ENCODE assay signal across 8 cellular contexts in the genomic region with DNA sequence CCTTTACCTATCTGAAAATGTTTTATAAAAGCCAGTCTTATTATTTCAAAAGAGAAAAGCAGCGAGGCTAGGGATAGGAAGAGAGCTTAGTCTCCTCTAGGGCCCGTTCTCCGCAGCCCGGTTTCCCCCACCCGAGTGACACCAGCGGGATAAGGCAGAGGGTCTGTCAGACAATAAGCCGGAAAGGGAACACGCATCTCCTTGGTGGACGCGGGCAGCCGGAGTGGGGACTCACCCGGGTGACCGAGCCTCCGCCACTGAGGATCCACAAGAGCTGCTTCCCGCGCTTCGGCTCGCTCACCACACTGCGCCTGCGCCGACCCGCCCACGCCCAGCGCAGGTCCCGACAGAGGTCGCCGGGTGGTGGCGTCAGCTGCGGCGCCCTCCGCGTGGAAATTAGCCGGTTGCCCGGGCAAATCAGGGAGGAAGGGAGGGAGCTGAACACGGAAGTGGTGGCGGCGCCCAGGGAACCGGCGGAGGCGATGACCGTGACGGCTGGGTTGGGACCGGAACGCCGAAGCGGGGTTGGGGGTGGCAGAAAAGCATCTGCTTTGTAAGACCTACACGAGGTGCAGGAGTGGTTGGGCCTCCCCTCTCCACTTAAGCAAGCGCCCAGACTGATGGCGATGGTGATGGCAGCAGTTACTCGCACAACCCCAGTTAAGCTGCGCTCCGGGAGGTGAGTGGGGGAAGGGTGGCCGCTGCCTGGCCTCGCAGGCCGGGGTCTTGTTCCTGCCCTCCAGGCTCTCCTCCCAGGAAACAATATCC. TPM values are rescaled to one million over a fixed set of nuclear protein-coding genes. Genes with fewer than 3 reads are reported as not detected.
A peak's percentile ranks its signal among the peaks of the same experiment; 100 is the strongest.
DNase-seq lines count a peak whose midpoint lies in the region; ATAC-seq, FAIRE-seq and TF ChIP-seq lines count a peak whose summit lies in the region.

A gene with protein sequence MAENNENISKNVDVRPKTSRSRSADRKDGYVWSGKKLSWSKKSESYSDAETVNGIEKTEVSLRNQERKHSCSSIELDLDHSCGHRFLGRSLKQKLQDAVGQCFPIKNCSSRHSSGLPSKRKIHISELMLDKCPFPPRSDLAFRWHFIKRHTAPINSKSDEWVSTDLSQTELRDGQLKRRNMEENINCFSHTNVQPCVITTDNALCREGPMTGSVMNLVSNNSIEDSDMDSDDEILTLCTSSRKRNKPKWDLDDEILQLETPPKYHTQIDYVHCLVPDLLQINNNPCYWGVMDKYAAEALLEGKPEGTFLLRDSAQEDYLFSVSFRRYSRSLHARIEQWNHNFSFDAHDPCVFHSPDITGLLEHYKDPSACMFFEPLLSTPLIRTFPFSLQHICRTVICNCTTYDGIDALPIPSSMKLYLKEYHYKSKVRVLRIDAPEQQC (plus strand): TSS at position 444 of the 768 bp plus-strand sequence. CDS start 15,806 bp downstream, outside the sequence.
Gene WDHD1 (minus strand): TSS at position 307 of the 768 bp plus-strand sequence. CDS start 312 bp downstream, outside the sequence.

- H3K4me1 ChIP-seq in ES-I3 (ENCODE audit: insufficient read depth, low read length): peaks cover 30% of the 10 kb centered on the region

- peak; percentile 64 for FAIRE-seq in H54 (lab: Jason Lieb, UNC)

- H3K9me3 Mint-ChIP-seq in activated T-helper 17 cell treated with anti-CD3 and anti-CD28 coated beads, Interleukin-2, amount 50 U/mL, for 72 hours: no peaks in the 10 kb centered on the region
- no peaks in the 10 kb centered on the region for H3K9me3 Mint-ChIP-seq in naive thymus-derived CD8-positive, alpha-beta T cell
- H3K9me3 Mint-ChIP-seq in stimulated activated naive B cell treated with anti-CD40 and anti-IgM and Interleukin-4, amounts not matched to agents 10 μg/mL and 1 μg/mL and 100 μg/mL, for 72 hours: no peaks in the 10 kb centered on the region

- H3K27ac Mint-ChIP-seq in activated T-helper 17 cell treated with anti-CD3 and anti-CD28 coated beads, Interleukin-2, amount 50 U/mL, for 72 hours: peak within 1 kb of the TSS; percentile 89
- peak within 1 kb of the TSS; percentile 61 to 97 (median 94) for H3K27ac Mint-ChIP-seq in naive thymus-derived CD8-positive, alpha-beta T cell
- peak within 1 kb of the TSS; percentile 99 for H3K27ac Mint-ChIP-seq in stimulated activated naive B cell treated with anti-CD40 and anti-IgM and Interleukin-4, amounts not matched to agents 10 μg/mL and 1 μg/mL and 100 μg/mL, for 72 hours

- ATAC-seq in activated T-helper 17 cell treated with anti-CD3 and anti-CD28 coated beads, Interleukin-2, amount 50 U/mL, for 72 hours (replicated peaks): peak; percentile 97
- peak; percentile 85 to 89 for ATAC-seq in naive thymus-derived CD8-positive, alpha-beta T cell
- ATAC-seq in stimulated activated naive B cell treated with anti-CD40 and anti-IgM and Interleukin-4, amounts not matched to agents 10 μg/mL and 1 μg/mL and 100 μg/mL, for 72 hours (replicated peaks): peak; percentile 93 to 95

- TF ChIP-seq CTCF in RWPE1 (conservative IDR thresholded peaks at IDR 0.05; ENCODE audit: low read depth) (no peak), fibroblast of mammary gland (conservative IDR thresholded peaks at IDR 0.05; ENCODE audit: control insufficient read depth, insufficient read depth, low read depth, low read length) (no peak)

- H3K36me3 Mint-ChIP-seq in activated T-helper 17 cell treated with anti-CD3 and anti-CD28 coated beads, Interleukin-2, amount 50 U/mL, for 72 hours (ENCODE audit: low read depth): peaks cover 48% of the 10 kb centered on the region
- H3K36me3 Mint-ChIP-seq in naive thymus-derived CD8-positive, alpha-beta T cell: peaks cover 0 to 5% (median 0%) of the 10 kb centered on the region in 3 donors
- peaks cover 11 to 20% of the 10 kb centered on the region in 2 donors for H3K36me3 Mint-ChIP-seq in stimulated activated naive B cell treated with anti-CD40 and anti-IgM and Interleukin-4, amounts not matched to agents 10 μg/mL and 1 μg/mL and 100 μg/mL, for 72 hours

- no peaks in the 10 kb centered on the region for H3K9me3 ChIP-seq in ES-I3 (ENCODE audit: control insufficient read depth, insufficient read depth, low read length)

- H3K4me1 Mint-ChIP-seq in activated T-helper 17 cell treated with anti-CD3 and anti-CD28 coated beads, Interleukin-2, amount 50 U/mL, for 72 hours: peaks cover 25% of the 10 kb centered on the region
- peaks cover 26 to 51% (median 42%) of the 10 kb centered on the region in 4 donors for H3K4me1 Mint-ChIP-seq in naive thymus-derived CD8-positive, alpha-beta T cell
- peaks cover 23 to 48% of the 10 kb centered on the region in 2 donors for H3K4me1 Mint-ChIP-seq in stimulated activated naive B cell treated with anti-CD40 and anti-IgM and Interleukin-4, amounts not matched to agents 10 μg/mL and 1 μg/mL and 100 μg/mL, for 72 hours

- POLR2A ChIA-PET in RWPE1 (lab: Yijun Ruan, JAX; ENCODE audit: low non-redundant PET): interaction anchor here (0.8 to 1.0 kb wide), 3 partner anchors 12 to 25 kb away, joined by 3 read pairs; no protein-coding TSS in a partner anchor
- POLR2A ChIA-PET in naive thymus-derived CD8-positive, alpha-beta T cell (lab: Charles Lee): interaction anchor here (0.6 to 2.3 kb wide), 9 partner anchors 12 to 150 kb away, joined by 3 to 21 read pairs (median 3); partner anchors contain the start of gene MAPK1IP1L

- peak; percentile 76 for TF ChIP-seq POLR2A in H54 (IDR thresholded peaks at IDR 0.05; ENCODE audit: low read depth, low read length)

- peaks cover 9% of the 10 kb centered on the region for H3K36me3 ChIP-seq in ES-I3 (ENCODE audit: insufficient read depth, low read length)

- CTCF ChIA-PET in RWPE1 (lab: Yijun Ruan, JAX): interaction anchor here (0.5 to 2.0 kb wide), 5 partner anchors 11 to 461 kb away, joined by 3 to 8 read pairs (median 4); partner anchors contain the start of gene MAPK1IP1L

- peak; percentile 81 for DNase-seq in H54 (ENCODE audit: insufficient read length, low spot score)
- DNase-seq in LoVo (ENCODE audit: low spot score): peak; percentile 94
- DNase-seq in RWPE1 (ENCODE audit: low spot score): peak; percentile 93
- DNase-seq in fibroblast of mammary gland (ENCODE audit: low read depth): peak; percentile 88
- peak; percentile 91 to 98 (median 96) for DNase-seq in naive thymus-derived CD8-positive, alpha-beta T cell
- DNase-seq in stimulated activated naive B cell treated with anti-CD40 and anti-IgM and Interleukin-4, amounts not matched to agents 10 μg/mL and 1 μg/mL and 100 μg/mL, for 72 hours: peak; percentile 95

- no peaks in the 10 kb centered on the region for H3K27me3 Mint-ChIP-seq in activated T-helper 17 cell treated with anti-CD3 and anti-CD28 coated beads, Interleukin-2, amount 50 U/mL, for 72 hours
- H3K27me3 Mint-ChIP-seq in naive thymus-derived CD8-positive, alpha-beta T cell: no peaks in the 10 kb centered on the region
- no peaks in the 10 kb centered on the region for H3K27me3 Mint-ChIP-seq in stimulated activated naive B cell treated with anti-CD40 and anti-IgM and Interleukin-4, amounts not matched to agents 10 μg/mL and 1 μg/mL and 100 μg/mL, for 72 hours

- peak within 1 kb of the TSS; percentile 86 for H3K9ac ChIP-seq in ES-I3 (ENCODE audit: low read depth, low read length)

- peak within 1 kb of the TSS; percentile 86 for H3K27ac ChIP-seq in RWPE1

- peak within 1 kb of the TSS; percentile 63 for H3K4me3 ChIP-seq in fibroblast of mammary gland (ENCODE audit: control insufficient read depth, low read depth, low read length)

- H3K4me3 Mint-ChIP-seq in activated T-helper 17 cell treated with anti-CD3 and anti-CD28 coated beads, Interleukin-2, amount 50 U/mL, for 72 hours: peak within 1 kb of the TSS; percentile 93
- H3K4me3 Mint-ChIP-seq in naive thymus-derived CD8-positive, alpha-beta T cell: peak within 1 kb of the TSS; percentile 87 to 95 (median 94)
- peak within 1 kb of the TSS; percentile 94 to 98 for H3K4me3 Mint-ChIP-seq in stimulated activated naive B cell treated with anti-CD40 and anti-IgM and Interleukin-4, amounts not matched to agents 10 μg/mL and 1 μg/mL and 100 μg/mL, for 72 hours

RNA-seq across cellular contexts. Expression of the first gene that starts in this region (rescaled TPM):
- 10 to 100 TPM; 17.5 to 36.5 TPM for total RNA-seq in activated T-helper 17 cell treated with anti-CD3 and anti-CD28 coated beads, Interleukin-2, amount 50 U/mL, for 72 hours
- 10 to 100 TPM; 20.2 to 22.5 TPM for total RNA-seq in naive thymus-derived CD8-positive, alpha-beta T cell
- polyA plus RNA-seq in naive thymus-derived CD8-positive, alpha-beta T cell: 1 to 10 TPM; 1.5 to 2.9 (median 1.9) TPM

RNA-seq across cellular contexts. Expression of gene WDHD1, which starts in this region (rescaled TPM):
- 10 to 100 TPM; 39.9 to 60.0 TPM for total RNA-seq in activated T-helper 17 cell treated with anti-CD3 and anti-CD28 coated beads, Interleukin-2, amount 50 U/mL, for 72 hours
- 1 to 10 TPM; 3.9 to 4.9 TPM for total RNA-seq in naive thymus-derived CD8-positive, alpha-beta T cell
- 1 to 10 TPM; 2.2 to 3.8 (median 2.4) TPM for polyA plus RNA-seq in naive thymus-derived CD8-positive, alpha-beta T cell

Comparison
In these comparisons a context has a peak if more than half of its experiments do, and no peak if none do; other contexts are left out.
1. Peak in every context shown above with its lines: DNase-seq, ATAC-seq, H3K4me3 ChIP-seq and H3K27ac ChIP-seq.
2. RNA of gene WDHD1 (total RNA-seq): 39.9 to 60.0 TPM in activated T-helper 17 cell treated with anti-CD3 and anti-CD28 coated beads, Interleukin-2, amount 50 U/mL, for 72 hours; 3.9 to 4.9 TPM in naive thymus-derived CD8-positive, alpha-beta T cell; every median in the first group is over 4 times any median in the second.